Comparison of ENCODE assay signal across 9 cellular contexts in genomic region chr7:44587843-44588711, GRCh38. TPM values are rescaled to one million over a fixed set of nuclear protein-coding genes. Genes with fewer than 3 reads are reported as not detected.
DNase-seq lines count a peak whose midpoint lies in the region; ATAC-seq and TF ChIP-seq lines count a peak whose summit lies in the region.
"Had no signal": no experiment of that assay in that cellular context is flagged by ENCODE, and none has a peak within 500 bp of the region (broad histone marks: within the 10 kb centered on the region; RNA-seq: fewer than 3 reads in every experiment).

No MANE protein-coding gene starts in this region.

- no peak overlapping the region for H3K4me3 Mint-ChIP-seq in effector memory CD8-positive, alpha-beta T cell
- no peak overlapping the region for H3K4me3 Mint-ChIP-seq in naive thymus-derived CD8-positive, alpha-beta T cell

- H3K9me3 Mint-ChIP-seq in effector memory CD8-positive, alpha-beta T cell: no peaks in the 10 kb centered on the region
- no peaks in the 10 kb centered on the region for H3K9me3 Mint-ChIP-seq in naive thymus-derived CD8-positive, alpha-beta T cell

- peaks cover 6 to 8% of the 10 kb centered on the region in 2 donors for H3K4me1 Mint-ChIP-seq in effector memory CD8-positive, alpha-beta T cell (ENCODE audit: low read depth in 2 of 2)
- H3K4me1 Mint-ChIP-seq in naive thymus-derived CD8-positive, alpha-beta T cell: peaks cover 0 to 7% (median 5%) of the 10 kb centered on the region in 4 donors

- no peaks in the 10 kb centered on the region for H3K27me3 Mint-ChIP-seq in effector memory CD8-positive, alpha-beta T cell
- H3K27me3 Mint-ChIP-seq in naive thymus-derived CD8-positive, alpha-beta T cell: peaks cover 0 to 2% (median 0%) of the 10 kb centered on the region in 5 donors

- ATAC-seq in GM21529 (IDR thresholded peaks at IDR 0.05; ENCODE audit: unreplicated experiment): peak; percentile 66
- ATAC-seq in effector memory CD8-positive, alpha-beta T cell (replicated peaks): peak; percentile 85
- ATAC-seq in naive thymus-derived CD8-positive, alpha-beta T cell: peak; percentile 78
- ATAC-seq in GM18909 (IDR thresholded peaks at IDR 0.05; ENCODE audit: poor library complexity, unreplicated experiment): no peak
- no peak for ATAC-seq in GM21786 (IDR thresholded peaks at IDR 0.05; ENCODE audit: unreplicated experiment)

- no peaks in the 10 kb centered on the region for H3K36me3 Mint-ChIP-seq in effector memory CD8-positive, alpha-beta T cell (ENCODE audit: insufficient read depth)
- no peaks in the 10 kb centered on the region for H3K36me3 Mint-ChIP-seq in naive thymus-derived CD8-positive, alpha-beta T cell

- peak overlapping the region in 1 of 2 donors; percentile 7 for H3K27ac Mint-ChIP-seq in effector memory CD8-positive, alpha-beta T cell
- peak overlapping the region in 2 of 10 donors; percentile 5 to 9 for H3K27ac Mint-ChIP-seq in naive thymus-derived CD8-positive, alpha-beta T cell

- DNase-seq in AG10803 (ENCODE audit: low read depth) (peak; percentile 67), NCI-H446 treated with DMSO at 0.1 percent for 48 hours (lab: John Stamatoyannopoulos, UW) (peak; percentile 31)
- DNase-seq in activated CD4-positive, alpha-beta T cell treated with anti-CD3 and anti-CD28 coated beads for 4 hours: peak; percentile 57 to 74
- peak; percentile 62 to 75 (median 66) for DNase-seq in effector memory CD8-positive, alpha-beta T cell
- DNase-seq in naive thymus-derived CD8-positive, alpha-beta T cell: peak in 8 of 10 donors; percentile 42 to 73 (median 56)

- H3K4me3 ChIP-seq in AG10803 (ENCODE audit: low read length): no peak overlapping the region

- peak; percentile 74 for TF ChIP-seq CTCF in AG10803 (conservative IDR thresholded peaks at IDR 0.05; ENCODE audit: low read length)

- POLR2A ChIA-PET in naive thymus-derived CD8-positive, alpha-beta T cell (lab: Charles Lee): interaction anchor here (0.5 to 1.6 kb wide), 4 partner anchors 259 to 333 kb away, joined by 3 to 6 read pairs (median 5); no protein-coding TSS in a partner anchor

RNA-seq across cellular contexts. Expression of gene TMED4, which starts 6.0 kb away (rescaled TPM):
- 100 to 1,000 TPM; 109 to 110 TPM for total RNA-seq in naive thymus-derived CD8-positive, alpha-beta T cell
- polyA plus RNA-seq in naive thymus-derived CD8-positive, alpha-beta T cell: 10 to 100 TPM; 61.4 to 80.4 (median 71.8) TPM

RNA-seq across cellular contexts. Expression of gene DDX56, which starts 14.4 kb away (rescaled TPM):
- total RNA-seq in naive thymus-derived CD8-positive, alpha-beta T cell: 100 to 1,000 TPM; 123 to 129 TPM
- 10 to 100 TPM; 25.3 to 48.2 (median 41.1) TPM for polyA plus RNA-seq in naive thymus-derived CD8-positive, alpha-beta T cell

RNA-seq across cellular contexts. Expression of gene OGDH, which starts 18.4 kb away (rescaled TPM):
- 10 to 100 TPM; 66.0 to 67.5 TPM for total RNA-seq in naive thymus-derived CD8-positive, alpha-beta T cell
- polyA plus RNA-seq in naive thymus-derived CD8-positive, alpha-beta T cell: 10 to 100 TPM; 23.9 to 30.6 (median 25.6) TPM

RNA-seq across cellular contexts. Expression of gene NPC1L1, which starts 46.9 kb away (rescaled TPM):
- under 1 TPM; 0.13 to 0.16 TPM for total RNA-seq in naive thymus-derived CD8-positive, alpha-beta T cell
- polyA plus RNA-seq in naive thymus-derived CD8-positive, alpha-beta T cell: not detected
- total RNA-seq: mononuclear cell had no signal

Comparison
In these comparisons a context has a peak if more than half of its experiments do, and no peak if none do; other contexts are left out.
1. ATAC-seq: peak in GM21529 (single experiment), effector memory CD8-positive, alpha-beta T cell (single experiment) and naive thymus-derived CD8-positive, alpha-beta T cell (2 of 2); none in GM18909 (single experiment) and GM21786 (single experiment).
2. Peak in every context shown above with its lines, with median percentiles within 50 percentile points of each other: DNase-seq.